ENCODE assay signal across 1 cellular context in genomic region chr2:54757496-54757895, GRCh38.
TF ChIP-seq lines count a peak whose summit lies in the region.

No MANE protein-coding gene starts in this region.

TF ChIP-seq in IMR-90, 13 proteins besides CTCF, POLR2A, EP300 and RAD21 (continued from another document):
- no peak for TF ChIP-seq NFE2L2 (IDR thresholded peaks at IDR 0.05; ENCODE audit: low read depth, low read length)
- TF ChIP-seq USF2 (IDR thresholded peaks at IDR 0.05; ENCODE audit: low read depth, low read length), result no peak
- TF ChIP-seq CHD1 (IDR thresholded peaks at IDR 0.05; ENCODE audit: low read depth, low read length), result no peak
- no peak for TF ChIP-seq MAZ (IDR thresholded peaks at IDR 0.05; ENCODE audit: borderline replicate concordance, low read depth, low read length)
- TF ChIP-seq MAFK (IDR thresholded peaks at IDR 0.05; ENCODE audit: low read depth, low read length), result no peak
- TF ChIP-seq RFX5 (IDR thresholded peaks at IDR 0.05; ENCODE audit: low read depth, low read length), result no peak
- TF ChIP-seq MXI1 (IDR thresholded peaks at IDR 0.05; ENCODE audit: borderline replicate concordance, low read depth, low read length), result no peak
- no peak for TF ChIP-seq BHLHE40 (IDR thresholded peaks at IDR 0.05; ENCODE audit: low read depth, low read length)
